Comparison of ENCODE assay signal across 13 cellular contexts in the genomic region with DNA sequence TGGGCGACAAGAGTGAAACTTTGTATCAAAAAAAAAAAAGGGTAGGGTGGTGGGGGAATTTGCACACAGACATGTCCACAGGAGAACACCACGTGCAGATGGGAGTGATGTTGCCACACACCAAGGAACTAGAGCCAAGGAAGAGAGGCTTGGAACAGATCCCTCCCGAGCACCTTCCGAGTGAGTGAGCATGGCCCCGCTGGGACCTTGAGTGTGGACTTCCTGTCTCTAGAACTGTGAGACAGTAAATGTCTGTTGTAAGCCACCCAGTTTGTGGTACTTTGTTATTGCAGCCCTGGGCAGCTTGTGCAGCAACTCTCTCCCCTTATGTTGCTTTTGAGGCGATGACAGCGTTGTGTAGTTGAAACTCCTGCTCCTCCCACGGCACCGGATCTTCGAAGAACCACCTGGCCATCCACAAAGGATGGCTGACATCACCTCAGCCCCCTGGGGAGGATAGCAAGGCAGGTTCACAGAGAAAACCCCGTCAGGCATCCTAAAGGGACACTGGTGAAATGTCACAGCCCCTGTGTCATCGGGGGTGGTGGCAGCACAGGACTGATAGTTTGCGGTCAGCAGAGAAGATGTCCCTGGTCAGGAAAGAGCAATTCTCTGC. TPM values are rescaled to one million over a fixed set of nuclear protein-coding genes. Genes with fewer than 3 reads are reported as not detected.
DNase-seq lines count a peak whose midpoint lies in the region; ATAC-seq, FAIRE-seq and TF ChIP-seq lines count a peak whose summit lies in the region.
"Had no signal": no experiment of that assay in that cellular context is flagged by ENCODE, and none has a peak within 500 bp of the region (broad histone marks: within the 10 kb centered on the region; RNA-seq: fewer than 3 reads in every experiment).

No MANE protein-coding gene starts in this region.

- H2AFZ ChIP-seq in H1 (ENCODE audit: low read length) (no peak overlapping the region), osteoblast (ENCODE audit: low read length) (peak overlapping the region; percentile 39)

- H3K23me2 ChIP-seq in H1 (ENCODE audit: low read depth, low read length): no peaks in the 10 kb centered on the region

- POLR2A ChIA-PET in H1 (lab: Charles Lee; ENCODE audit: partially characterized antibody): no interaction called here

- H3K4me1 ChIP-seq in H1 (replicated peaks in 1 of 4; ENCODE audit: control insufficient read depth in 3 of 4, insufficient read depth in 4 of 4, low read length in 3 of 4) (peaks cover 3 to 16% (median 11%) of the 10 kb centered on the region in 4 experiments; a peak in 5 of 7 replicates), osteoblast (ENCODE audit: insufficient read depth, low read length) (peaks cover 30% of the 10 kb centered on the region)

- H3K79me2 ChIP-seq in H1 (ENCODE audit: control insufficient read depth in 1 of 2, insufficient read depth in 2 of 2, low read length in 2 of 2) (no peaks in the 10 kb centered on the region), osteoblast (ENCODE audit: insufficient read depth, low read length) (no peaks in the 10 kb centered on the region)

- TF ChIP-seq RAD21 in Ishikawa (IDR thresholded peaks at IDR 0.05; ENCODE audit: low read depth) (no peak), H1 (IDR thresholded peaks at IDR 0.05 in 1 of 2, conservative IDR thresholded peaks at IDR 0.05 in 1 of 2; ENCODE audit: low read depth in 2 of 2, low read length in 2 of 2) (no peak)

- DNase-seq in Daoy (ENCODE audit: low read depth) (peak; percentile 48), H1 (ENCODE audit: low read depth in 1 of 2, low spot score in 2 of 2) (no peak), osteoblast (ENCODE audit: insufficient read length, low spot score, missing footprints) (no peak), cerebellar nuclear complex (lab: John Stamatoyannopoulos, UW) (no peak), SIG-M5 treated with dmso at 0.1 percent for 504 hours (lab: John Stamatoyannopoulos, UW; ENCODE audit: unreplicated experiment) (no peak)
- DNase-seq in activated CD4-positive, CD25-positive, alpha-beta regulatory T cell treated with anti-CD3 and anti-CD28 coated beads, Interleukin-2, amount 50 U/mL, for 72 hours: no peak
- DNase-seq: activated B cell treated with CpG ODN at 0.5 μM for 24 hours, MG63, NCI-H774 had no signal

- 88% methylated on average over 13 of the region's 13 CpGs; no CpG with 5 or more reads in 1 of the 2 experiments for WGBS in H1 (ENCODE audit: extremely low coverage in 1 of 2, insufficient coverage in 1 of 2, insufficient read length in 1 of 2, insufficient replicate concordance in 2 of 2, low coverage in 1 of 2, low lambda C conversion rate in 2 of 2, missing lambda C conversion rate in 1 of 2), 2 experiments

- H3K27ac ChIP-seq in H1 (ENCODE audit: low read depth, low read length) (no peak overlapping the region), osteoblast (ENCODE audit: low read depth, low read length) (no peak overlapping the region)

- no peak overlapping the region for H3K9ac ChIP-seq in H1 (replicated peaks in 1 of 4; ENCODE audit: extremely low read depth in 1 of 4, low read depth in 3 of 4, low read length in 3 of 4)

- no peak overlapping the region for H2BK15ac ChIP-seq in H1 (ENCODE audit: low read length)

- no peaks in the 10 kb centered on the region for H3K36me3 ChIP-seq in H1 (ENCODE audit: control insufficient read depth in 2 of 4, insufficient read depth in 4 of 4, low read length in 3 of 4)
- H3K36me3 ChIP-seq in osteoblast (ENCODE audit: insufficient read depth, low read length): no peaks in the 10 kb centered on the region
- H3K36me3 ChIP-seq: MG63 had no signal

- TF ChIP-seq EP300 in Ishikawa (IDR thresholded peaks at IDR 0.05; ENCODE audit: borderline replicate concordance) (no peak), H1 (IDR thresholded peaks at IDR 0.05; ENCODE audit: borderline replicate concordance in 1 of 2, low read depth in 2 of 2, low read length in 2 of 2) (no peak)

- no peak for FAIRE-seq in H1 (lab: Jason Lieb, UNC)
- FAIRE-seq: endothelial cell of umbilical vein had no signal

- 0 out of 2 replicates have a peak overlapping the region, but pooled peaks have one; percentile 83 for H2BK20ac ChIP-seq in H1 (ENCODE audit: low read length)

- peak overlapping the region; percentile 60; the same call in 1 of the 2 replicates for H2AK5ac ChIP-seq in H1 (ENCODE audit: low read depth, low read length)

- no peak overlapping the region for H2BK120ac ChIP-seq in H1 (replicated peaks; ENCODE audit: low read depth, low read length)

- H4K20me1 ChIP-seq in H1 (replicated peaks in 1 of 2; ENCODE audit: control insufficient read depth in 1 of 2, insufficient read depth in 2 of 2, low read length in 2 of 2) (no peaks in the 10 kb centered on the region), osteoblast (ENCODE audit: insufficient read depth, low read length) (no peaks in the 10 kb centered on the region)

- H4K91ac ChIP-seq in H1 (replicated peaks; ENCODE audit: insufficient read length, low read length): peak overlapping the region; percentile 5

- H4K8ac ChIP-seq in H1 (ENCODE audit: extremely low read depth, insufficient read depth, low read length): no peak overlapping the region

- H3K14ac ChIP-seq in H1 (ENCODE audit: insufficient read length): no peak overlapping the region

- H2BK5ac ChIP-seq in H1 (ENCODE audit: low read depth, low read length): no peak overlapping the region

- H3K4ac ChIP-seq in H1 (replicated peaks; ENCODE audit: insufficient read length, low read depth, low read length): no peak overlapping the region

- H2BK12ac ChIP-seq in H1 (ENCODE audit: low read depth, low read length): peak overlapping the region; percentile 43; the same call in 1 of the 2 replicates

- H3K18ac ChIP-seq in H1 (ENCODE audit: extremely low read depth, low read length): peak overlapping the region; percentile 9; the same call in 1 of the 2 replicates

- no peaks in the 10 kb centered on the region for H3K9me3 ChIP-seq in H1 (ENCODE audit: insufficient read depth in 2 of 2, low read depth in 1 of 2, low read length in 1 of 2)
- H3K9me3 ChIP-seq in osteoblast (ENCODE audit: low read depth, low read length): no peaks in the 10 kb centered on the region
- H3K9me3 ChIP-seq: MG63 had no signal

- H3K56ac ChIP-seq in H1 (replicated peaks; ENCODE audit: insufficient read length, low read depth, low read length): no peak overlapping the region

- TF ChIP-seq POLR2A in H1 (IDR thresholded peaks at IDR 0.05; ENCODE audit: control extremely low read depth in 1 of 2, low read depth in 2 of 2, low read length in 2 of 2): no peak

- no peak for ATAC-seq in HG03521 (IDR thresholded peaks at IDR 0.05; ENCODE audit: unreplicated experiment)
- ATAC-seq: SK-N-SH treated with all-trans-retinoic acid at 6 μM for 48 hours had no signal

- H3K4me3 ChIP-seq in H1 (ENCODE audit: extremely low read depth in 1 of 4, insufficient read depth in 2 of 4, low read depth in 3 of 4, low read length in 4 of 4) (no peak overlapping the region), osteoblast (ENCODE audit: insufficient read depth, low read length) (peak overlapping the region; percentile 26)
- H3K4me3 ChIP-seq: MG63 had no signal

- CTCF ChIA-PET in H1 (lab: Charles Lee; ENCODE audit: partially characterized antibody): interaction anchor here (0.7 to 1.3 kb wide), 3 partner anchors 14 to 115 kb away, joined by 3 read pairs; no protein-coding TSS in a partner anchor

- no peak for TF ChIP-seq CTCF in H1 (IDR thresholded peaks at IDR 0.05; ENCODE audit: control extremely low read depth in 1 of 3, insufficient read depth in 1 of 3, low read depth in 1 of 3, low read length in 3 of 3)
- no peak for TF ChIP-seq CTCF in osteoblast (IDR thresholded peaks at IDR 0.05; ENCODE audit: extremely low read depth, low read depth, low read length)

- no peaks in the 10 kb centered on the region; a peak in 1 of 7 replicates for H3K27me3 ChIP-seq in H1 (replicated peaks in 1 of 4; ENCODE audit: control insufficient read depth in 3 of 4, extremely low read depth in 1 of 4, insufficient read depth in 3 of 4, low read length in 3 of 4)
- H3K27me3 ChIP-seq in osteoblast (ENCODE audit: insufficient read depth, low read length): no peaks in the 10 kb centered on the region
- H3K27me3 ChIP-seq: MG63 had no signal

- no peak overlapping the region for H3K23ac ChIP-seq in H1 (ENCODE audit: insufficient read length)

- no peak overlapping the region for H4K5ac ChIP-seq in H1 (ENCODE audit: insufficient read length, low read depth, low read length)

- H3K79me1 ChIP-seq in H1 (ENCODE audit: low read depth, low read length): no peaks in the 10 kb centered on the region

- H3K4me2 ChIP-seq in H1 (ENCODE audit: insufficient read depth in 1 of 2, low read depth in 2 of 2, low read length in 2 of 2): no peak overlapping the region
- peak overlapping the region; percentile 57 for H3K4me2 ChIP-seq in osteoblast (ENCODE audit: insufficient read depth, low read length)

TF ChIP-seq in Ishikawa, 13 proteins besides CTCF, POLR2A, EP300 and RAD21 (continues in another document):
- TF ChIP-seq, protein P1, sequence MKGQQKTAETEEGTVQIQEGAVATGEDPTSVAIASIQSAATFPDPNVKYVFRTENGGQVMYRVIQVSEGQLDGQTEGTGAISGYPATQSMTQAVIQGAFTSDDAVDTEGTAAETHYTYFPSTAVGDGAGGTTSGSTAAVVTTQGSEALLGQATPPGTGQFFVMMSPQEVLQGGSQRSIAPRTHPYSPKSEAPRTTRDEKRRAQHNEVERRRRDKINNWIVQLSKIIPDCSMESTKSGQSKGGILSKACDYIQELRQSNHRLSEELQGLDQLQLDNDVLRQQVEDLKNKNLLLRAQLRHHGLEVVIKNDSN (IDR thresholded peaks at IDR 0.05): 0 out of 2 replicates have a peak, but pooled peaks have one; percentile 20

TF ChIP-seq in H1, 55 proteins besides CTCF, POLR2A, EP300 and RAD21 (continues in another document):
- TF ChIP-seq SRF (IDR thresholded peaks at IDR 0.05; ENCODE audit: low read depth, low read length) (no peak), CTBP2 (IDR thresholded peaks at IDR 0.05; ENCODE audit: borderline replicate concordance, insufficient read depth, insufficient read length, low read length) (no peak)
- TF ChIP-seq, protein P2, sequence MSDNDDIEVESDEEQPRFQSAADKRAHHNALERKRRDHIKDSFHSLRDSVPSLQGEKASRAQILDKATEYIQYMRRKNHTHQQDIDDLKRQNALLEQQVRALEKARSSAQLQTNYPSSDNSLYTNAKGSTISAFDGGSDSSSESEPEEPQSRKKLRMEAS (IDR thresholded peaks at IDR 0.05): 0 out of 2 replicates have a peak, but pooled peaks have one; percentile 23

RNA-seq across cellular contexts. Expression of a gene that starts 54.7 kb away (rescaled TPM):
- total RNA-seq in Daoy (2014; rRNA removed; shearing (Covaris generic)): 21.8 and 30.9 TPM in 2 replicates
- 89.1 and 90.6 TPM in 2 replicates for total RNA-seq in H1 (2021; fragmentation: NEBNext Ultra II Directional; extraction: Animal tissue kit (Norgen Biotek cat#: 25700))
- 43.4 and 52.2 TPM in 2 replicates for polyA plus RNA-seq in H1 (2011; rRNA removed)
- 47.9 TPM for polyA plus RNA-seq in H1 (2011; cell fraction: cytosol; rRNA removed)
- polyA plus RNA-seq in H1 (2011; cell fraction: nucleus; rRNA removed): 122 TPM
- 38.4 to 58.9 TPM (median 52.0 TPM) in 4 replicates for polyA plus RNA-seq in H1 (2012, experiment 1 of 2)
- polyA plus RNA-seq in H1 (2012, experiment 2 of 2): 33.1 TPM
- polyA plus RNA-seq in H1 (2013, experiment 1 of 2): 25.1 TPM
- polyA plus RNA-seq in H1 (2013, experiment 2 of 2): 24.3 TPM
- 67.8 and 88.3 TPM in 2 replicates for polyA minus RNA-seq in H1 (2011; rRNA and poly(A)+ RNA removed)
- 45.6 TPM for polyA minus RNA-seq in H1 (2011; cell fraction: cytosol; rRNA and poly(A)+ RNA removed)
- polyA minus RNA-seq in H1 (2011; cell fraction: nucleus; rRNA and poly(A)+ RNA removed): 80.2 TPM
- total RNA-seq in osteoblast: 2.9 and 5.4 TPM in 2 replicates
